9 cellular contexts compared by ENCODE assay signal in the genomic region with DNA sequence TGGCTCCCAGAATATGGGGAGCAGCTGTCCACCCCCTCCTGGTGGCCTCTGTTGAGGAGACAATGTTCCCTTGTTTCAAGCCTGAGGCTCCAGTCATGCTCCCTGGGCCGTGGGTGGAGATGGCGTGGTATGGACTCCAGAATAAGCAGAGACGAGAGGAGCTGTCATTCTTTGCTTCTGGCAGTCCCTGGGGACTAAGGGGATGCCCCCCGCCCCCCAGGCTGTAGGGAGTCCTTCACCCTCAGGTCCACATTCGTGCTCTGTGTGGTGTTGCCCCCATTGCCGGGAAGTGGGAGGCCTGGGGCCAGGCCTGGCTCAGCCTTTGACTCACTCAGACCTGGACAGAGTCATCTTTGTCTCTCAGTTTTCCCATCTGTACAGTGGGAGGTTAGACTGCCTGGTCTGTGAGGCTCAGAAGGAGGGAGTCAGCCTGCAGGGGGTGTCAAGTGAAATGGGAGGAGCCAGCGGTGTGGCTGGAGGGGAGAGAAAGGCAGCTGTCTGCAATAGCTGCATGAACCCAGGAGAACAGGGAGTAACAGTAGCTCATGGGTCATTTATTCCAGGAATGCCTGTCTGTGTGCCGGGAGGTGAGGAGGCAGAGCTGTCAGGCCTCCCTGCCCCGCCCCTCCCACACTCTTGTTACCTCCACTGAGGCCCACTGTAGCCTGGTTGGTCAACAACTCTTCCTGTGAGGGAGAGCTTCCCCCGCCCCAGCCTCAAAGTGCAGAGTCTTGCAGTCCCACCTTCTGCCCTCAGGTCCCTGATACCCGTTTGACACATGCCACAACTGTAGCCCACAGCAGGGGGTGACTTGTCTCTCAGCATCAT. TPM values are rescaled to one million over a fixed set of nuclear protein-coding genes. Genes with fewer than 3 reads are reported as not detected.
DNase-seq lines count a peak whose midpoint lies in the region; ATAC-seq and TF ChIP-seq lines count a peak whose summit lies in the region.
"Had no signal": no experiment of that assay in that cellular context is flagged by ENCODE, and none has a peak within 500 bp of the region (broad histone marks: within the 10 kb centered on the region; RNA-seq: fewer than 3 reads in every experiment).

No MANE protein-coding gene starts in this region.

- CTCF ChIA-PET in AG04450 (lab: Charles Lee), result interaction anchor here (0.9 to 3.2 kb wide), 4 partner anchors 10 to 37 kb away, joined by 3 to 25 read pairs (median 7); no protein-coding TSS in a partner anchor

- TF ChIP-seq CTCF in AG04450 (IDR thresholded peaks at IDR 0.05; ENCODE audit: low read depth, low read length) (0 out of 2 replicates have a peak, but pooled peaks have one; percentile 15), cardiac fibroblast (IDR thresholded peaks at IDR 0.05; ENCODE audit: low read depth, low read length) (no peak)

- no peak overlapping the region for H3K23ac ChIP-seq in mesendoderm (ENCODE audit: low read length)

- H3K56ac ChIP-seq in mesendoderm (ENCODE audit: low read length), result no peak overlapping the region

- H3K27ac ChIP-seq in AG04450 (ENCODE audit: low read depth, low read length) (peak overlapping the region; percentile 80), mesendoderm (ENCODE audit: low read depth, low read length) (no peak overlapping the region)

- POLR2A ChIA-PET in AG04450 (lab: Yijun Ruan, JAX), result interaction anchor here (1.0 to 3.9 kb wide), 3 partner anchors 12 to 20 kb away, joined by 3 to 16 read pairs (median 5); no protein-coding TSS in a partner anchor

- H3K18ac ChIP-seq in mesendoderm (ENCODE audit: low read length), result no peak overlapping the region

- peaks cover 17% of the 10 kb centered on the region for H3K79me1 ChIP-seq in mesendoderm (ENCODE audit: low read length)

- H3K79me2 ChIP-seq in mesendoderm (ENCODE audit: control insufficient read depth, insufficient read depth, low read length), result peaks cover 3% of the 10 kb centered on the region

- H4K8ac ChIP-seq in mesendoderm (ENCODE audit: low read depth, low read length), result no peak overlapping the region

- no CpG with 5 or more reads among the region's 11 CpGs for WGBS in mesendoderm (ENCODE audit: extremely low coverage, insufficient coverage, low lambda C conversion rate)

- no peak overlapping the region for H3K4me2 ChIP-seq in mesendoderm (ENCODE audit: low read length)

- no peak overlapping the region for H3K4ac ChIP-seq in mesendoderm (ENCODE audit: low read depth, low read length)

- H2BK120ac ChIP-seq in mesendoderm (ENCODE audit: low read depth, low read length), result no peak overlapping the region

- H2BK15ac ChIP-seq in mesendoderm (replicated peaks; ENCODE audit: low read depth), result no peak overlapping the region

- ATAC-seq in HG03442 (IDR thresholded peaks at IDR 0.05; ENCODE audit: unreplicated experiment), result peak; percentile 51
- ATAC-seq in GM19395 (IDR thresholded peaks at IDR 0.05; ENCODE audit: unreplicated experiment), result no peak

- DNase-seq in AG04450 (ENCODE audit: low read depth, low spot score), result no peak
- DNase-seq in cardiac fibroblast (ENCODE audit: low read depth in 2 of 2), result peak; percentile 66 to 67
- DNase-seq in mesendoderm, result peak; percentile 98
- DNase-seq in NCI-H1105 (lab: John Stamatoyannopoulos, UW), result no peak
- no peak for DNase-seq in mesenteric fat pad (ENCODE audit: low spot score)
- no peak for DNase-seq in GM03348 (ENCODE audit: low spot score)

- H4K5ac ChIP-seq in mesendoderm (ENCODE audit: low read length), result no peak overlapping the region

- H3K4me3 ChIP-seq in AG04450 (ENCODE audit: low read depth, low read length) (peak overlapping the region; percentile 77), cardiac fibroblast (replicated peaks in 1 of 2; ENCODE audit: low read depth in 2 of 2, low read length in 2 of 2) (peak overlapping the region; percentile 10 to 11), mesendoderm (ENCODE audit: low read length) (no peak overlapping the region)

- H3K9ac ChIP-seq in mesendoderm (ENCODE audit: low read length), result no peak overlapping the region

- H2BK5ac ChIP-seq in mesendoderm (ENCODE audit: low read length), result no peak overlapping the region

- H2AK5ac ChIP-seq in mesendoderm (ENCODE audit: low read length), result no peak overlapping the region

- H3K27me3 ChIP-seq in AG04450 (ENCODE audit: control insufficient read depth, insufficient read depth, low read length) (no peaks in the 10 kb centered on the region), mesendoderm (ENCODE audit: insufficient read depth, low read length, poor library complexity) (no peaks in the 10 kb centered on the region)

- H3K36me3 ChIP-seq in mesendoderm (ENCODE audit: control insufficient read depth, insufficient read depth, low read length), result no peaks in the 10 kb centered on the region

- H3K4me1 ChIP-seq in mesendoderm (ENCODE audit: control insufficient read depth, low read depth, low read length), result peaks cover 13% of the 10 kb centered on the region

- no peaks in the 10 kb centered on the region; the same call in 1 of the 2 replicates for H3K9me3 ChIP-seq in AG04450 (ENCODE audit: control insufficient read depth, insufficient read depth, low read length)

RNA-seq across cellular contexts. Expression of a gene that starts 6.3 kb away (rescaled TPM):
- polyA plus RNA-seq in AG04450 (2011; rRNA removed), result 30.6 and 45.2 TPM in 2 replicates
- 54.5 and 62.4 TPM in 2 replicates for polyA minus RNA-seq in AG04450 (2011; rRNA and poly(A)+ RNA removed)
- polyA plus RNA-seq in mesendoderm (2013, experiment 1 of 2), result 5.9 TPM
- 5.8 TPM for polyA plus RNA-seq in mesendoderm (2013, experiment 2 of 2)
- total RNA-seq in mesenteric fat pad, result 49.8 TPM

RNA-seq across cellular contexts. Expression of a gene that starts 42.2 kb away (rescaled TPM):
- not detected in 2 replicates for polyA plus RNA-seq in AG04450 (2011; rRNA removed)
- polyA minus RNA-seq in AG04450 (2011; rRNA and poly(A)+ RNA removed), result not detected in 2 replicates
- 0.03 TPM for polyA plus RNA-seq in mesendoderm (2013, experiment 1 of 2)
- 0.07 TPM for polyA plus RNA-seq in mesendoderm (2013, experiment 2 of 2)
- 6.7 TPM for total RNA-seq in mesenteric fat pad
- total RNA-seq: activated naive CD4-positive, alpha-beta T cell treated with anti-CD3 and anti-CD28 coated beads, Interleukin-2, amount 50 U/mL, for 72 hours had no signal

Comparison
In these comparisons a context has a peak if more than half of its experiments do, and no peak if none do; other contexts are left out.
1. DNase-seq: peak in cardiac fibroblast (2 of 2) and mesendoderm (single experiment); none in AG04450 (single experiment), NCI-H1105 (single experiment), mesenteric fat pad (single experiment) and GM03348 (single experiment).